ENCODE assay signal across 16 cellular contexts in the genomic region with DNA sequence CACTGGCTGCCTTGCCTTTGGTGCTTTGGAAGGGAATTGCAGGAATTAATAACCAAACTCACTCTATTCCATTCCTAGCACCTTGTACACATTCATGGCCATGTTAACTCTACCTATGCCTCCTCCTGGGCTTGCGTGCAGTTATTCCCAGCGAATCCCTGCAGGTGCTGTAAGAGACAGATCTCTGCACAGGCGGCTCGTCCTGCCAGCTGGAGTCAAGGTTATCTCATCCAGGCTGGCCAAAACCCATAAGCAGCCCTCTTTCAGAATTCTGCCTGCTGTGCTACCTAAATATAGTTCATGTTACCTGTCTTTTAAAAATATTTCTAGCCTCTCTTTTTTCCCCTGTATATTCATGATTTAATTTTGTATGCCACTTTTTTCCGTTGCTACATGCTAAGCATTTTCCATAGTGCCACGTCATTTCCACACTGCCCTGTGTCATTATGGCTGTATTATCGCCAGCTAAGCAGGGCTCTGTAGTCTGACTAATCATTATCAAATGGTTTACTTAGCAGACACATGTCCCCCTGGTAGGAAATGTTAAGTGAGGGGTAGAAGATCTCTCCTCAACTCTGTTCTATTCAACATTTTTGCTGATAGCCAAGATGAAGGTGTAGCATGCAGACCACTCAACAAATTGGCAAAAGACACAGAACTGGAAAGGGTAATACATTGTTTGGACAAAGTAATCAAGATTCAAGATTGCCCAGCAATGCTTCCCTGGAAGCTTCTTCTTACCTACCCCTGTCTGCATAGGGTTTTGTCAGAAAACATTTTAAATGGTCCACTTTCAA.
DNase-seq lines count a peak whose midpoint lies in the region; ATAC-seq, FAIRE-seq and TF ChIP-seq lines count a peak whose summit lies in the region.
"Had no signal": no experiment of that assay in that cellular context is flagged by ENCODE, and none has a peak within 500 bp of the region (broad histone marks: within the 10 kb centered on the region; RNA-seq: fewer than 3 reads in every experiment).

No MANE protein-coding gene starts in this region.

- DNase-seq in A549 (ENCODE audit: low read depth in 1 of 2, low spot score in 1 of 2) = no peak
- peak; percentile 59 for DNase-seq in ACHN
- peak; percentile 27 for DNase-seq in NCI-H2227 (lab: John Stamatoyannopoulos, UW; ENCODE audit: unreplicated experiment)
- peak in 2 of 4 donors; percentile 52 for DNase-seq in body of pancreas
- DNase-seq in inferior parietal cortex (ENCODE audit: extremely low spot score) = no peak
- no peak for DNase-seq in testis
- DNase-seq: activated CD4-positive, CD25-positive, alpha-beta regulatory T cell; activated gamma-delta T cell; Caco-2; esophagus squamous epithelium; KBM-7; right lobe of liver; trophoblast cell had no signal

- 66% methylated on average over 7 of the region's 7 CpGs for WGBS in A549 (ENCODE audit: missing lambda C conversion rate)
- WGBS in body of pancreas, 2 donors = 20 to 30% methylated on average over 7 of the region's 7 CpGs
- WGBS in testis, 2 donors = 66 to 68% methylated on average over 7 of the region's 7 CpGs

- FAIRE-seq in A549 (lab: Jason Lieb, UNC) = no peak

- TF ChIP-seq RAD21 in A549 (conservative IDR thresholded peaks at IDR 0.05 in 1 of 2, IDR thresholded peaks at IDR 0.05 in 1 of 2) = no peak

- no peaks in the 10 kb centered on the region for H3K9me3 ChIP-seq in A549
- H3K9me3 ChIP-seq in body of pancreas = no peaks in the 10 kb centered on the region
- no peaks in the 10 kb centered on the region for H3K9me3 ChIP-seq in testis
- H3K9me3 ChIP-seq: Caco-2, esophagus squamous epithelium, HAP-1, right lobe of liver had no signal

- in situ Hi-C loops in ACHN (cut with HindIII; ENCODE audit: low pct_ligation_motif_present, low pct_unique_long_range_greater_than_20kb, low sequenced_read_pairs) = no loop called here

- no peak for TF ChIP-seq EP300 in A549 (IDR thresholded peaks at IDR 0.05)

- CTCF ChIA-PET in A549 (lab: Yijun Ruan, JAX) = interaction anchor here (1.4 kb wide), 1 partner anchor 10 kb away, joined by 3 read pairs; no protein-coding TSS in a partner anchor

- H3K36me3 ChIP-seq in body of pancreas (replicated peaks in 1 of 2; ENCODE audit: insufficient read depth in 1 of 2, low read depth in 2 of 2) (no peaks in the 10 kb centered on the region), testis (ENCODE audit: low read depth, missing control alignments) (no peaks in the 10 kb centered on the region)
- H3K36me3 ChIP-seq: esophagus squamous epithelium, HAP-1, right lobe of liver had no signal

- H3K27ac ChIP-seq in A549 (peak overlapping the region; percentile 9 to 48; a peak in 4 of 6 replicates), body of pancreas (peak overlapping the region in 3 of 4 donors; percentile 7 to 25 (median 14)), testis (no peak overlapping the region)
- H3K27ac ChIP-seq: esophagus squamous epithelium, right lobe of liver had no signal

- H3K27me3 ChIP-seq in body of pancreas (no peaks in the 10 kb centered on the region), testis (no peaks in the 10 kb centered on the region)
- H3K27me3 ChIP-seq: esophagus squamous epithelium, right lobe of liver had no signal

- no peak for TF ChIP-seq POLR2A in A549 (IDR thresholded peaks at IDR 0.05; ENCODE audit: low read length)
- TF ChIP-seq POLR2A in body of pancreas (IDR thresholded peaks at IDR 0.05) = no peak
- no peak for TF ChIP-seq POLR2A in testis (IDR thresholded peaks at IDR 0.05)

- H3K4me1 ChIP-seq in A549 (peaks cover 26% of the 10 kb centered on the region), body of pancreas (peaks cover 34% of the 10 kb centered on the region), testis (peaks cover 29% of the 10 kb centered on the region)
- H3K4me1 ChIP-seq: HAP-1, right lobe of liver had no signal

- intact Hi-C loops in body of pancreas (cut with DNase I) = no loop called here
- intact Hi-C loops in testis (cut with DNase I; ENCODE audit: low total_unique reads) = no loop called here

- POLR2A ChIA-PET in A549 (lab: Yijun Ruan, JAX) = no interaction called here

- ATAC-seq in A549 = peak; percentile 3 to 17; a peak in 1 of 6 replicates
- ATAC-seq in body of pancreas = peak; percentile 63
- no peak for ATAC-seq in HG03457 (IDR thresholded peaks at IDR 0.05; ENCODE audit: unreplicated experiment)
- no peak for ATAC-seq in HG03095 (IDR thresholded peaks at IDR 0.05; ENCODE audit: unreplicated experiment)

- H3K4me3 ChIP-seq in A549 (no peak overlapping the region), body of pancreas (no peak overlapping the region), testis (no peak overlapping the region)
- H3K4me3 ChIP-seq: esophagus squamous epithelium, HAP-1, right lobe of liver had no signal

- TF ChIP-seq CTCF in A549 (IDR thresholded peaks at IDR 0.05) (no peak), body of pancreas (IDR thresholded peaks at IDR 0.05) (no peak), testis (IDR thresholded peaks at IDR 0.05) (no peak)

- H3K4me2 ChIP-seq in A549 = peak overlapping the region; percentile 38

TF ChIP-seq in A549, 52 proteins besides CTCF, POLR2A, EP300 and RAD21:
- no peak for TF ChIP-seq FOSL2 (IDR thresholded peaks at IDR 0.05)
- no peak for TF ChIP-seq FOSL2 (CRISPR knock-in tag; IDR thresholded peaks at IDR 0.05)
- TF ChIP-seq MAFK (IDR thresholded peaks at IDR 0.05; ENCODE audit: partially characterized antibody) = peak; percentile 48

Comparison
In these comparisons a context has a peak if more than half of its experiments do, and no peak if none do; other contexts are left out.
1. ATAC-seq: peak in A549 (2 of 2) and body of pancreas (single experiment); none in HG03457 (single experiment) and HG03095 (single experiment).
2. DNase-seq: peak in ACHN (single experiment) and NCI-H2227 (single experiment); none in A549 (0 of 2), inferior parietal cortex (single experiment) and testis (single experiment).
3. H3K27ac ChIP-seq: peak in A549 (2 of 2) and body of pancreas (3 of 4); none in testis (0 of 2).